Comparison of ENCODE assay signal across 15 cellular contexts in the genomic region with DNA sequence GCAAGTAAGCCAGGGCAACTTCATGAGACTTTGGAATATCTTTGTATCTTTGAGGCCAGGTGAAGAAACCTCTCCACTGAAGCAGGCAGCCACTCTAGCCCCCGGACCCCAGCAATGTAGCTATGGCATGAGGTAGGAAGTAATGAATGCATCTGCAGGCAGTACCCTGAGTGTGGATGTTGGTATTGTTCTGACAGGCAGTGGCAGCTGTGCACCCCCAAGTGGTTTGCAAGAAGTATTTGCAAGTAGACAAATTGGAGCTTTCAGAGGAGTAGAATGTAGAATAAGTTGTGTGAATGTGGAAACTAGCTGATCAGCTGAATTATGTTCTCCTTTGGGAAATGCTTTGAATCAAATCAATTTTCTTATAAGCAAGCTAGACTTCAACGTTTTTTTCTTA.
DNase-seq lines count a peak whose midpoint lies in the region; FAIRE-seq and TF ChIP-seq lines count a peak whose summit lies in the region.
"Had no signal": no experiment of that assay in that cellular context is flagged by ENCODE, and none has a peak within 500 bp of the region (broad histone marks: within the 10 kb centered on the region; RNA-seq: fewer than 3 reads in every experiment).

No MANE protein-coding gene starts in this region.

- TF ChIP-seq CTCF in GM06990 (IDR thresholded peaks at IDR 0.05; ENCODE audit: insufficient read depth, low read length, poor library complexity, severe bottlenecking) = peak; percentile 18
- TF ChIP-seq CTCF in LNCAP (IDR thresholded peaks at IDR 0.05) = peak; percentile 48; the same call in 1 of the 2 replicates
- TF ChIP-seq CTCF in WERI-Rb-1 (IDR thresholded peaks at IDR 0.05; ENCODE audit: low read depth, low read length) = 0 out of 2 replicates have a peak, but pooled peaks have one; percentile 29
- TF ChIP-seq CTCF in keratinocyte (optimal IDR thresholded peaks at IDR 0.05 in 1 of 3, IDR thresholded peaks at IDR 0.05 in 1 of 3, conservative IDR thresholded peaks at IDR 0.05 in 1 of 3; ENCODE audit: extremely low read depth in 1 of 3, insufficient read depth in 2 of 3, low read length in 3 of 3) = peak in 2 of 3 experiments; percentile 35 to 51
- peak in 1 of 4 experiments; percentile 23 for TF ChIP-seq CTCF in sigmoid colon (IDR thresholded peaks at IDR 0.05)

- WGBS in sigmoid colon, 2 donors = 19 to 53% methylated on average over 2 of the region's 2 CpGs

- no peak overlapping the region for H3K4me2 ChIP-seq in keratinocyte (ENCODE audit: control insufficient read depth, extremely low read depth, insufficient read depth, low read depth, low read length)

- no peaks in the 10 kb centered on the region for H3K9me3 ChIP-seq in WERI-Rb-1 (ENCODE audit: severe bottlenecking)
- no peaks in the 10 kb centered on the region for H3K9me3 ChIP-seq in keratinocyte (ENCODE audit: control insufficient read depth, low read depth, low read length)
- no peaks in the 10 kb centered on the region for H3K9me3 ChIP-seq in sigmoid colon
- H3K9me3 ChIP-seq: prostate gland had no signal

- no peak overlapping the region for H3K9ac ChIP-seq in keratinocyte (ENCODE audit: control insufficient read depth, extremely low read depth, insufficient read depth, low read length)

- no peak for DNase-seq in GM06990 (ENCODE audit: extremely low read depth, insufficient read length)
- no peak for DNase-seq in WERI-Rb-1
- DNase-seq in keratinocyte (ENCODE audit: low read depth, low spot score) = no peak
- DNase-seq in activated CD4-positive, alpha-beta T cell treated with anti-CD3 and anti-CD28 coated beads, Interleukin-2, amount 50 U/mL, for 48 hours = no peak
- DNase-seq in sigmoid colon = no peak
- DNase-seq in NK-92 (lab: John Stamatoyannopoulos, UW; ENCODE audit: unreplicated experiment) = no peak
- DNase-seq in T-helper 9 cell = no peak
- DNase-seq: activated CD4-positive, alpha-beta T cell treated with anti-CD3 and anti-CD28 coated beads, Interleukin-2, amount 50 U/mL, for 4 hours; activated naive CD8-positive, alpha-beta T cell treated with anti-CD3 and anti-CD28 coated beads, Interleukin-2, amount 50 U/mL, for 24 hours; CD4-positive, alpha-beta T cell had no signal

- no peak for TF ChIP-seq POLR2A in sigmoid colon (IDR thresholded peaks at IDR 0.05)

- no peaks in the 10 kb centered on the region for H3K79me2 ChIP-seq in keratinocyte (ENCODE audit: control insufficient read depth, insufficient read depth, low read length)

- H3K9me1 ChIP-seq in keratinocyte (ENCODE audit: control insufficient read depth, extremely low read depth, insufficient read depth, low read length) = no peaks in the 10 kb centered on the region

- intact Hi-C loops in sigmoid colon (cut with DNase I) = no loop called here

- H3K4me1 ChIP-seq in keratinocyte (ENCODE audit: control insufficient read depth, extremely low read depth, insufficient read depth, low read length) = no peaks in the 10 kb centered on the region
- no peaks in the 10 kb centered on the region for H3K4me1 ChIP-seq in sigmoid colon
- H3K4me1 ChIP-seq: prostate gland had no signal

- H3K36me3 ChIP-seq in GM06990 (ENCODE audit: control insufficient read depth, insufficient read depth, low read length) (no peaks in the 10 kb centered on the region), WERI-Rb-1 (no peaks in the 10 kb centered on the region), keratinocyte (ENCODE audit: control insufficient read depth in 2 of 2, extremely low read depth in 1 of 2, insufficient read depth in 2 of 2, low read length in 2 of 2) (no peaks in the 10 kb centered on the region), sigmoid colon (no peaks in the 10 kb centered on the region)
- H3K36me3 ChIP-seq: prostate gland had no signal

- H3K4me3 ChIP-seq in GM06990 (replicated peaks; ENCODE audit: low read depth, low read length) (no peak overlapping the region), WERI-Rb-1 (ENCODE audit: low read depth, low read length) (no peak overlapping the region), keratinocyte (ENCODE audit: control insufficient read depth in 2 of 3, extremely low read depth in 1 of 3, insufficient read depth in 2 of 3, low read depth in 1 of 3, low read length in 3 of 3) (no peak overlapping the region), sigmoid colon (no peak overlapping the region)
- H3K4me3 ChIP-seq: prostate gland had no signal

- no peak for TF ChIP-seq EP300 in sigmoid colon (IDR thresholded peaks at IDR 0.05)

- FAIRE-seq in keratinocyte (lab: Jason Lieb, UNC) = no peak
- FAIRE-seq: G401.6, GM19239, islet of Langerhans had no signal

- H3K27me3 ChIP-seq in GM06990 (replicated peaks; ENCODE audit: control insufficient read depth, insufficient read depth, low read length) = no peaks in the 10 kb centered on the region; the same call in 1 of the 2 replicates
- peaks cover 4% of the 10 kb centered on the region for H3K27me3 ChIP-seq in WERI-Rb-1 (ENCODE audit: insufficient read depth, low read depth, severe bottlenecking)
- H3K27me3 ChIP-seq in keratinocyte (ENCODE audit: control insufficient read depth, extremely low read depth, insufficient read depth, low read length) = no peaks in the 10 kb centered on the region
- H3K27me3 ChIP-seq in sigmoid colon = no peaks in the 10 kb centered on the region

- no peak overlapping the region for H3K27ac ChIP-seq in WERI-Rb-1
- H3K27ac ChIP-seq in keratinocyte (ENCODE audit: control insufficient read depth, insufficient read depth, low read length) = no peak overlapping the region
- H3K27ac ChIP-seq in sigmoid colon = no peak overlapping the region
- H3K27ac ChIP-seq: prostate gland had no signal

- dilution Hi-C loops in keratinocyte (cut with MboI; ENCODE audit: extremely low pct_ligation_motif_present, low sequenced_read_pairs) = no loop called here

- no peaks in the 10 kb centered on the region for H4K20me1 ChIP-seq in keratinocyte (ENCODE audit: control insufficient read depth, extremely low read depth, insufficient read depth, low read length)

- no peak overlapping the region for H2AFZ ChIP-seq in keratinocyte (ENCODE audit: control insufficient read depth, low read length)
